In genomic region chr17:1491406-1492248, GRCh38 we compare ENCODE assay signal across 8 cellular contexts. TPM values are rescaled to one million over a fixed set of nuclear protein-coding genes. Genes with fewer than 3 reads are reported as not detected.
DNase-seq lines count a peak whose midpoint lies in the region; ATAC-seq and TF ChIP-seq lines count a peak whose summit lies in the region.

No MANE protein-coding gene starts in this region.

- H3K36me3 ChIP-seq in effector memory CD4-positive, alpha-beta T cell (ENCODE audit: control insufficient read depth, insufficient read depth, low read length) = peaks cover 9% of the 10 kb centered on the region
- no peaks in the 10 kb centered on the region for H3K36me3 ChIP-seq in testis (ENCODE audit: low read depth, missing control alignments)

- intact Hi-C loops in testis (cut with DNase I; ENCODE audit: low total_unique reads) = no loop called here

- no peaks in the 10 kb centered on the region for H3K9me3 ChIP-seq in effector memory CD4-positive, alpha-beta T cell (ENCODE audit: control insufficient read depth, low read length)
- no peaks in the 10 kb centered on the region for H3K9me3 ChIP-seq in testis

- H3K4me1 ChIP-seq in effector memory CD4-positive, alpha-beta T cell (ENCODE audit: control insufficient read depth, insufficient read depth, low read length, poor library complexity, severe bottlenecking) = peaks cover 43% of the 10 kb centered on the region
- H3K4me1 ChIP-seq in testis = peaks cover 34% of the 10 kb centered on the region

- peak overlapping the region; percentile 71 for H3K27ac ChIP-seq in effector memory CD4-positive, alpha-beta T cell (ENCODE audit: insufficient read depth, low read length, poor library complexity, severe bottlenecking)
- peak overlapping the region; percentile 59 to 84 for H3K27ac ChIP-seq in testis

- WGBS in testis, 2 donors = 1 to 4% methylated on average over 16 to 54 of the region's 99 CpGs

- no peaks in the 10 kb centered on the region for H3K27me3 ChIP-seq in effector memory CD4-positive, alpha-beta T cell (replicated peaks; ENCODE audit: control insufficient read depth, insufficient read depth, low read length, poor library complexity, severe bottlenecking)
- no peaks in the 10 kb centered on the region for H3K27me3 ChIP-seq in testis

- DNase-seq in stimulated activated CD4-positive, alpha-beta T cell treated with anti-CD3 and anti-CD28 coated beads, Interleukin-2, amount 100 ng/mL, for 24 hours = peak; percentile 54 to 68
- DNase-seq in stimulated activated CD4-positive, alpha-beta T cell treated with anti-CD3 and anti-CD28 coated beads, Interleukin-1b, Interleukin-23, amount 100 ng/mL, for 48 hours = no peak
- DNase-seq in T1000 (lab: John Stamatoyannopoulos, UW) (peak; percentile 33), lung microvascular endothelial cell (ENCODE audit: low read depth in 2 of 2) (peak; percentile 48 to 59), testis (peak; percentile 52), NCI-H187 (lab: John Stamatoyannopoulos, UW) (no peak)
- peak in 2 of 3 donors; percentile 21 to 37 for DNase-seq in effector memory CD4-positive, alpha-beta T cell

- peak overlapping the region; percentile 80 for H3K4me3 ChIP-seq in effector memory CD4-positive, alpha-beta T cell (ENCODE audit: insufficient read depth, low read depth, low read length, poor library complexity, severe bottlenecking)
- peak overlapping the region; percentile 63 to 69 for H3K4me3 ChIP-seq in testis

- peak; percentile 41 for ATAC-seq in HG03342 (IDR thresholded peaks at IDR 0.05; ENCODE audit: unreplicated experiment)

- no peak for TF ChIP-seq CTCF in testis (IDR thresholded peaks at IDR 0.05)

- no peak for TF ChIP-seq POLR2A in testis (IDR thresholded peaks at IDR 0.05)

RNA-seq across cellular contexts. Expression of gene MYO1C, which starts 0.9 kb away (rescaled TPM):
- total RNA-seq in lung microvascular endothelial cell (113 and 134 TPM in 2 replicates), testis (10 to 100 TPM; 45.0 to 68.3 TPM)
- polyA plus RNA-seq in testis (ENCODE audit: insufficient read depth, low read depth, low replicate concordance) = 49.2 TPM

RNA-seq across cellular contexts. Expression of gene INPP5K, which starts 24.8 kb away (rescaled TPM):
- 47.3 and 47.8 TPM in 2 replicates for total RNA-seq in lung microvascular endothelial cell
- total RNA-seq in testis = 10 to 100 TPM; 83.4 to 87.8 TPM
- 81.2 TPM for polyA plus RNA-seq in testis (ENCODE audit: insufficient read depth, low read depth, low replicate concordance)

RNA-seq across cellular contexts. Expression of gene CRK, which starts 35.6 kb away (rescaled TPM):
- 81.7 and 95.8 TPM in 2 replicates for total RNA-seq in lung microvascular endothelial cell
- 10 to 100 TPM; 68.4 to 79.1 TPM for total RNA-seq in testis
- polyA plus RNA-seq in testis (ENCODE audit: insufficient read depth, low read depth, low replicate concordance) = 45.7 TPM

Comparison
In these comparisons a context has a peak if more than half of its experiments do, and no peak if none do; other contexts are left out.
1. DNase-seq: peak in stimulated activated CD4-positive, alpha-beta T cell treated with anti-CD3 and anti-CD28 coated beads, Interleukin-2, amount 100 ng/mL, for 24 hours (2 of 2), T1000 (single experiment), effector memory CD4-positive, alpha-beta T cell (2 of 3), lung microvascular endothelial cell (2 of 2) and testis (single experiment); none in stimulated activated CD4-positive, alpha-beta T cell treated with anti-CD3 and anti-CD28 coated beads, Interleukin-1b, Interleukin-23, amount 100 ng/mL, for 48 hours (single experiment) and NCI-H187 (0 of 2).